Comparison of ENCODE assay signal across 14 cellular contexts in the genomic region with DNA sequence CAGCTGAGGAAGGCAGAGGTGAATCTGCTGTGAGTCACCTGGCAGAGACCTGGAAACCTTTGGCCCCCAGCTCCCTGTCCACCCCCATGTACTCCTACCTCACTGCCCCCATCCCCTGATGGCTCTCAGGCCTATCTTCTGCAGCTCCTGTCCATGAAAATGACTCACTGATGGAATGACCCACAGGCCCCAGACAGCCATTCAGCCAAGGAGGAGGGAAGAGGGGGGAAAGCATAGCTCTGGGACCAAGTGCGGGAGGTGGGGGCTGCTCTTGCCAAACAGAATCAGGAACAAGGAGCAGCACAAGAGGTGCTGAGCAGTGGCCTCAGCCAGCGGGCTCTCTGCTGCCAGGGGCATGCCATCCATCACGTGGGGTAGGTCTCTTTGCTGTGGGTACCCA.
A peak's percentile ranks its signal among the peaks of the same experiment; 100 is the strongest.
DNase-seq lines count a peak whose midpoint lies in the region; ATAC-seq and TF ChIP-seq lines count a peak whose summit lies in the region.
"Had no signal": no experiment of that assay in that cellular context is flagged by ENCODE, and none has a peak within 500 bp of the region (broad histone marks: within the 10 kb centered on the region; RNA-seq: fewer than 3 reads in every experiment).

No MANE protein-coding gene starts in this region.

- H3K36me3 ChIP-seq in PC-3 (ENCODE audit: low read depth, low read length) (no peaks in the 10 kb centered on the region), osteoblast (ENCODE audit: insufficient read depth, low read length) (no peaks in the 10 kb centered on the region)

- H3K9me3 ChIP-seq in PC-3 (ENCODE audit: low read length) (no peaks in the 10 kb centered on the region), osteoblast (ENCODE audit: low read depth, low read length) (no peaks in the 10 kb centered on the region)

- H3K79me2 ChIP-seq in PC-3 (ENCODE audit: low read length) (no peaks in the 10 kb centered on the region), osteoblast (ENCODE audit: insufficient read depth, low read length) (no peaks in the 10 kb centered on the region)

- DNase-seq in EL (peak; percentile 12), PC-3 (peak; percentile 6), fibroblast of the aortic adventitia (ENCODE audit: low read depth) (peak; percentile 18), osteoblast (ENCODE audit: insufficient read length, low spot score, missing footprints) (peak; percentile 80), lower leg skin (ENCODE audit: low spot score in 2 of 2) (no peak), omental fat pad (ENCODE audit: low spot score) (no peak), HuH-7 (ENCODE audit: low spot score) (no peak)
- DNase-seq: CD4-positive, CD25-positive, alpha-beta regulatory T cell; DMS79; GF-D8; NCI-H1048; NCI-H146; Right ventricle myocardium superior had no signal

- no peak overlapping the region for H3K4me2 ChIP-seq in PC-3 (ENCODE audit: low read length)
- no peak overlapping the region for H3K4me2 ChIP-seq in osteoblast (ENCODE audit: insufficient read depth, low read length)

- TF ChIP-seq CTCF in PC-3 (conservative IDR thresholded peaks at IDR 0.05; ENCODE audit: low read depth, low read length) (no peak), fibroblast of the aortic adventitia (IDR thresholded peaks at IDR 0.05; ENCODE audit: insufficient read depth, low read length) (no peak), osteoblast (IDR thresholded peaks at IDR 0.05; ENCODE audit: extremely low read depth, low read depth, low read length) (no peak), lower leg skin (IDR thresholded peaks at IDR 0.05) (no peak), omental fat pad (IDR thresholded peaks at IDR 0.05) (no peak)

- no peaks in the 10 kb centered on the region for H3F3A ChIP-seq in PC-3 (ENCODE audit: low read length, unreplicated experiment)

- POLR2A ChIA-PET in PC-3 (lab: Charles Lee; ENCODE audit: unreplicated experiment): no interaction called here

- H3K27ac ChIP-seq in PC-3 (ENCODE audit: low read length) (no peak overlapping the region), osteoblast (ENCODE audit: low read depth, low read length) (no peak overlapping the region)

- ATAC-seq in PC-3 (peak; percentile 22; the same call in 1 of the 2 replicates), omental fat pad (ENCODE audit: low FRiP score) (no peak), HG02885 (IDR thresholded peaks at IDR 0.05; ENCODE audit: poor library complexity, unreplicated experiment) (no peak)

- H3K4me1 ChIP-seq in PC-3 (ENCODE audit: insufficient read depth, low read length) (no peaks in the 10 kb centered on the region; the same call in 1 of the 2 replicates), osteoblast (ENCODE audit: insufficient read depth, low read length) (peaks cover 2% of the 10 kb centered on the region)

- H3K4me3 ChIP-seq in PC-3 (ENCODE audit: low read length) (no peak overlapping the region), fibroblast of the aortic adventitia (ENCODE audit: low read depth, low read length) (no peak overlapping the region), osteoblast (ENCODE audit: insufficient read depth, low read length) (no peak overlapping the region), lower leg skin (ENCODE audit: low read depth, poor library complexity, severe bottlenecking) (no peak overlapping the region)

- H3K9ac ChIP-seq in PC-3 (ENCODE audit: low read length): no peak overlapping the region

- H2AFZ ChIP-seq in PC-3 (ENCODE audit: low read length) (no peak overlapping the region), osteoblast (ENCODE audit: low read length) (no peak overlapping the region)

- BruUV-seq in PC-3 (replicated peaks; lab: Mats Ljungman, UMichigan): no TSS peak

- WGBS in lower leg skin, 2 donors: 95 to 96% methylated on average over 3 of the region's 3 CpGs

- H3K27me3 ChIP-seq in PC-3 (ENCODE audit: low read length) (no peaks in the 10 kb centered on the region), osteoblast (ENCODE audit: insufficient read depth, low read length) (no peaks in the 10 kb centered on the region)

- no peaks in the 10 kb centered on the region for H3K9me2 ChIP-seq in PC-3 (replicated peaks; ENCODE audit: low read length)

- no peak for TF ChIP-seq POLR2A in lower leg skin (IDR thresholded peaks at IDR 0.05)

- H4K20me1 ChIP-seq in PC-3 (ENCODE audit: low read length) (no peaks in the 10 kb centered on the region), osteoblast (ENCODE audit: insufficient read depth, low read length) (no peaks in the 10 kb centered on the region)

- intact Hi-C loops in PC-3 (cut with micrococcal nuclease): no loop called here
- intact Hi-C loops in lower leg skin (cut with DNase I; ENCODE audit: low total_unique reads): no loop called here

- CTCF ChIA-PET in PC-3 (lab: Charles Lee): no interaction called here

Comparison
In these comparisons a context has a peak if more than half of its experiments do, and no peak if none do; other contexts are left out.
1. DNase-seq: peak in EL (single experiment), PC-3 (single experiment), fibroblast of the aortic adventitia (single experiment) and osteoblast (single experiment); none in lower leg skin (0 of 2), omental fat pad (single experiment) and HuH-7 (single experiment).